In the genomic region with DNA sequence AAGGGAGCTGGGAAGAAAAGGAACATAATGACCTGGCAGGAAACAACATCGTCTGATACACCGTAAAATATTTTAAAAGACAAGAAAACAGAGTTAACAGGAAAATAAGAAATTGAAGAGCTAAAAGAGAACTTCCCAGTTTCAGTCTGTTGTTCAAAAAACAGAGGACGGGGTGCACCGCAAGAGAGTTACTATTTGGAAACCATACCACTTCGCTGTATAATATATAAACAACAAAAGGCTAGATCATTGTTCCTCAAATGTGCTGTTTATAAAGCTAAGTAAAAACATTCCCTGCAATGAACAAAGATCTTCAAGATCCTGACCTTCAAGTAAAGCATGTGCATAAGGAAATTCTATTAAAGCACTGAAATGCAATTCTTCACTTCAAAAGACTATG, we compare ENCODE assay signal across 8 cellular contexts. TPM values are rescaled to one million over a fixed set of nuclear protein-coding genes. Genes with fewer than 3 reads are reported as not detected.
A peak's percentile ranks its signal among the peaks of the same experiment; 100 is the strongest.
DNase-seq lines count a peak whose midpoint lies in the region; ATAC-seq and TF ChIP-seq lines count a peak whose summit lies in the region.

No MANE protein-coding gene starts in this region.

- H3K4me1 ChIP-seq in heart left ventricle = peaks cover 9 to 73% (median 57%) of the 10 kb centered on the region in 12 donors
- peaks cover 36 to 65% of the 10 kb centered on the region in 2 donors for H3K4me1 ChIP-seq in adrenal gland (replicated peaks in 1 of 2)
- peaks cover 65% of the 10 kb centered on the region for H3K4me1 ChIP-seq in lower lobe of right lung
- peaks cover 68% of the 10 kb centered on the region for H3K4me1 ChIP-seq in vagina

- TF ChIP-seq POLR2A in heart left ventricle (IDR thresholded peaks at IDR 0.05) = no peak
- TF ChIP-seq POLR2A in adrenal gland (IDR thresholded peaks at IDR 0.05) = no peak
- TF ChIP-seq POLR2A in vagina (IDR thresholded peaks at IDR 0.05) = no peak

- peak overlapping the region in 8 of 12 donors; percentile 93 to 97 (median 94) for H3K27ac ChIP-seq in heart left ventricle
- H3K27ac ChIP-seq in adrenal gland = peak overlapping the region in 3 of 5 donors; percentile 96 to 100 (median 97)
- H3K27ac ChIP-seq in lower lobe of right lung = peak overlapping the region; percentile 90
- peak overlapping the region; percentile 94 for H3K27ac ChIP-seq in vagina

- ATAC-seq in heart left ventricle = no peak
- ATAC-seq in Right ventricle myocardium inferior = no peak
- no peak for ATAC-seq in lower lobe of right lung
- ATAC-seq in HG03457 (IDR thresholded peaks at IDR 0.05; ENCODE audit: unreplicated experiment) = no peak

- H3K9me3 ChIP-seq in heart left ventricle (no peaks in the 10 kb centered on the region), adrenal gland (replicated peaks in 1 of 3) (no peaks in the 10 kb centered on the region), lower lobe of right lung (no peaks in the 10 kb centered on the region), vagina (no peaks in the 10 kb centered on the region)

- WGBS in heart left ventricle, 4 donors = 32 to 40% (median 34%) methylated on average over 5 of the region's 5 CpGs
- WGBS in adrenal gland, 4 donors = 10 to 21% (median 18%) methylated on average over 5 of the region's 5 CpGs

- peak overlapping the region in 11 of 12 donors; percentile 45 to 93 (median 81) for H3K4me3 ChIP-seq in heart left ventricle
- H3K4me3 ChIP-seq in adrenal gland = peak overlapping the region in 2 of 4 donors; percentile 44 to 96
- peak overlapping the region; percentile 66 for H3K4me3 ChIP-seq in lower lobe of right lung
- H3K4me3 ChIP-seq in vagina = peak overlapping the region; percentile 86 to 90

- peaks cover 0 to 5% (median 0%) of the 10 kb centered on the region in 9 donors for H3K36me3 ChIP-seq in heart left ventricle
- no peaks in the 10 kb centered on the region for H3K36me3 ChIP-seq in adrenal gland (replicated peaks in 1 of 2)
- H3K36me3 ChIP-seq in lower lobe of right lung = no peaks in the 10 kb centered on the region
- no peaks in the 10 kb centered on the region for H3K36me3 ChIP-seq in vagina

- DNase-seq in heart left ventricle = no peak
- no peak for DNase-seq in Right ventricle myocardium inferior (ENCODE audit: missing footprints)
- no peak for DNase-seq in adrenal gland
- DNase-seq in lower lobe of right lung = no peak
- no peak for DNase-seq in vagina (ENCODE audit: extremely low spot score in 2 of 2)
- no peak for DNase-seq in DMS79 treated with DMSO at 0.1 percent for 48 hours (lab: John Stamatoyannopoulos, UW)
- DNase-seq in DMS153 treated with DMSO at 0.1 percent for 48 hours (lab: John Stamatoyannopoulos, UW; ENCODE audit: unreplicated experiment) = no peak

- H3K27me3 ChIP-seq in heart left ventricle (no peaks in the 10 kb centered on the region), adrenal gland (no peaks in the 10 kb centered on the region), lower lobe of right lung (ENCODE audit: low read depth) (no peaks in the 10 kb centered on the region), vagina (no peaks in the 10 kb centered on the region)

- intact Hi-C loops in heart left ventricle (cut with DNase I) = loop anchor here in 9 of 10 donors (2.0 to 10.0 kb wide), 9 partner anchors 37 to 188 kb away; a partner anchor contains a TSS
- intact Hi-C loops in Right ventricle myocardium inferior (cut with DNase I) = loop anchor here (2.0 to 5.0 kb wide), 3 partner anchors 37 to 127 kb away; no protein-coding TSS in a partner anchor
- intact Hi-C loops in adrenal gland (cut with DNase I) = loop anchor here in 1 of 2 donors (5.0 to 10.0 kb wide), 2 partner anchors 93 to 125 kb away; a partner anchor contains a TSS
- intact Hi-C loops in lower lobe of right lung (cut with DNase I) = no loop called here
- intact Hi-C loops in vagina (cut with DNase I) = no loop called here

- TF ChIP-seq CTCF in heart left ventricle (IDR thresholded peaks at IDR 0.05) (no peak), adrenal gland (IDR thresholded peaks at IDR 0.05) (no peak), lower lobe of right lung (IDR thresholded peaks at IDR 0.05) (no peak), vagina (IDR thresholded peaks at IDR 0.05) (no peak)

RNA-seq across cellular contexts. Expression of a gene that starts 2.1 kb away (rescaled TPM):
- 10 to 100 TPM; 13.8 to 50.9 (median 35.3) TPM for total RNA-seq in heart left ventricle
- polyA plus RNA-seq in heart left ventricle = 10 to 100 TPM; 13.4 to 22.6 TPM
- total RNA-seq in Right ventricle myocardium inferior = 41.6 TPM
- total RNA-seq in adrenal gland = 100 to 1,000 TPM in 1 of 8 donors, 10 to 100 TPM in 7; 26.4 to 169 (median 63.7) TPM
- 10 to 100 TPM; 11.8 to 68.4 (median 13.3) TPM for polyA plus RNA-seq in adrenal gland
- total RNA-seq in lower lobe of right lung = 54.5 TPM
- 28.2 TPM for total RNA-seq in vagina

Comparison
In these comparisons a context has a peak if more than half of its experiments do, and no peak if none do; other contexts are left out.
1. intact Hi-C loops: an anchor here in heart left ventricle (2.0 to 10.0 kb wide) and Right ventricle myocardium inferior (2.0 to 5.0 kb wide); none called in lower lobe of right lung and vagina.